ENCODE assay signal across 8 cellular contexts in genomic region chr12:30754383-30754749, GRCh38. TPM values are rescaled to one million over a fixed set of nuclear protein-coding genes. Genes with fewer than 3 reads are reported as not detected.
DNase-seq lines count a peak whose midpoint lies in the region; ATAC-seq and TF ChIP-seq lines count a peak whose summit lies in the region.

No MANE protein-coding gene starts in this region.

- H4K91ac ChIP-seq in trophoblast cell (ENCODE audit: low read depth, low read length): peak overlapping the region; percentile 4

- H3K4ac ChIP-seq in trophoblast cell (ENCODE audit: low read depth, low read length): no peak overlapping the region

- CTCF ChIA-PET in RWPE1 (lab: Yijun Ruan, JAX): interaction anchor here (0.7 to 1.5 kb wide), 3 partner anchors 26 to 53 kb away, joined by 3 to 10 read pairs (median 4); no protein-coding TSS in a partner anchor

- peak overlapping the region; percentile 43 to 90 (median 80) for H3K27ac Mint-ChIP-seq in CD14-positive monocyte

- peak overlapping the region; percentile 54 for H3K9ac ChIP-seq in trophoblast cell (ENCODE audit: low read length)

- peak overlapping the region; percentile 81 for H2AFZ ChIP-seq in trophoblast cell (ENCODE audit: insufficient read depth, low read length, poor library complexity)

- peak overlapping the region; percentile 63 for H3K23ac ChIP-seq in trophoblast cell (ENCODE audit: low read length)

- H3K9me3 Mint-ChIP-seq in CD14-positive monocyte: no peaks in the 10 kb centered on the region

- peak overlapping the region; percentile 56 for H2BK5ac ChIP-seq in trophoblast cell (ENCODE audit: low read depth, low read length, poor library complexity)

- POLR2A ChIA-PET in RWPE1 (lab: Yijun Ruan, JAX; ENCODE audit: low non-redundant PET): interaction anchor here (0.6 to 1.4 kb wide), 3 partner anchors 42 to 235 kb away, joined by 3 to 9 read pairs (median 4); no protein-coding TSS in a partner anchor

- TF ChIP-seq CTCF in CD14-positive monocyte (IDR thresholded peaks at IDR 0.05) (no peak), RWPE1 (conservative IDR thresholded peaks at IDR 0.05; ENCODE audit: low read depth) (no peak)

- peak overlapping the region; percentile 57 for H3K18ac ChIP-seq in trophoblast cell (ENCODE audit: low read length)

- H3K79me1 ChIP-seq in trophoblast cell (ENCODE audit: low read length): peaks cover 8% of the 10 kb centered on the region

- peak overlapping the region; percentile 19 for H4K12ac ChIP-seq in trophoblast cell (ENCODE audit: low read depth, low read length)

- H2BK120ac ChIP-seq in trophoblast cell (ENCODE audit: insufficient read depth, low read length, poor library complexity): peak overlapping the region; percentile 14

- H3K4me3 Mint-ChIP-seq in CD14-positive monocyte: peak overlapping the region; percentile 90 to 98

- H3K9me3 ChIP-seq in esophagus (ENCODE audit: control insufficient read depth in 2 of 2, insufficient read depth in 1 of 2, low read depth in 1 of 2, low read length in 1 of 2): no peaks in the 10 kb centered on the region
- no peaks in the 10 kb centered on the region for H3K9me3 ChIP-seq in trophoblast cell (ENCODE audit: insufficient read depth, low read depth, low read length)

- H3K27ac ChIP-seq in RWPE1: peak overlapping the region; percentile 87
- H3K27ac ChIP-seq in esophagus (ENCODE audit: low read depth in 2 of 2, low read length in 1 of 2): peak overlapping the region; percentile 88 to 90
- peak overlapping the region; percentile 75 for H3K27ac ChIP-seq in trophoblast cell (ENCODE audit: low read depth, low read length)

- H4K8ac ChIP-seq in trophoblast cell (ENCODE audit: low read depth, low read length): peak overlapping the region; percentile 59

- H3K27me3 Mint-ChIP-seq in CD14-positive monocyte (ENCODE audit: low read depth in 3 of 3): peaks cover 9 to 16% (median 15%) of the 10 kb centered on the region in 3 donors

- H3K36me3 ChIP-seq in esophagus (ENCODE audit: control insufficient read depth in 2 of 2, insufficient read depth in 2 of 2, low read length in 1 of 2) (no peaks in the 10 kb centered on the region), trophoblast cell (ENCODE audit: control insufficient read depth in 1 of 2, insufficient read depth in 2 of 2, low read length in 2 of 2) (no peaks in the 10 kb centered on the region)

- H3K36me3 Mint-ChIP-seq in CD14-positive monocyte: peaks cover 4 to 5% of the 10 kb centered on the region in 2 donors

- no peak overlapping the region for H2BK12ac ChIP-seq in trophoblast cell (ENCODE audit: low read length)

- H3K79me2 ChIP-seq in trophoblast cell (ENCODE audit: control insufficient read depth, insufficient read depth, low read length, poor library complexity): peaks cover 5% of the 10 kb centered on the region

- peak overlapping the region; percentile 46 for H3K14ac ChIP-seq in trophoblast cell (ENCODE audit: low read length)

- peak overlapping the region; percentile 20 for H2AK5ac ChIP-seq in trophoblast cell (ENCODE audit: low read length)

- H3K4me3 ChIP-seq in esophagus (ENCODE audit: low read depth in 1 of 2, low read length in 2 of 2) (peak overlapping the region; percentile 68), trophoblast cell (ENCODE audit: low read depth, low read length) (peak overlapping the region; percentile 79)

- H3K4me2 ChIP-seq in trophoblast cell (ENCODE audit: low read length): peak overlapping the region; percentile 98

- intact Hi-C loops in CD14-positive monocyte (cut with micrococcal nuclease): loop anchor here in 1 of 2 donors (10.0 kb wide), 1 partner anchor 60 kb away; the partner anchor contains the start of gene IPO8

- no peaks in the 10 kb centered on the region for H3K4me1 ChIP-seq in esophagus (ENCODE audit: control insufficient read depth in 2 of 2, insufficient read depth in 2 of 2, low read length in 1 of 2)
- peaks cover 0 to 3% of the 10 kb centered on the region in 2 experiments for H3K4me1 ChIP-seq in trophoblast cell (ENCODE audit: control insufficient read depth in 1 of 2, insufficient read depth in 2 of 2, low read length in 2 of 2)

- ATAC-seq in GM21447 (IDR thresholded peaks at IDR 0.05; ENCODE audit: unreplicated experiment) (peak; percentile 30), GM21381 (IDR thresholded peaks at IDR 0.05; ENCODE audit: unreplicated experiment) (no peak), HG03565 (IDR thresholded peaks at IDR 0.05; ENCODE audit: unreplicated experiment) (no peak)

- DNase-seq in CD14-positive monocyte (ENCODE audit: low spot score) (peak; percentile 44), RWPE1 (ENCODE audit: low spot score) (no peak), trophoblast cell (no peak), GF-D8 (lab: John Stamatoyannopoulos, UW) (no peak)

- WGBS in esophagus, 2 donors: 0% methylated on average over 39 to 40 of the region's 40 CpGs
- WGBS in trophoblast cell (ENCODE audit: extremely low coverage, insufficient coverage, insufficient read length): no CpG with 5 or more reads among the region's 40 CpGs

- H3K27me3 ChIP-seq in esophagus (ENCODE audit: control insufficient read depth in 1 of 2, insufficient read depth in 2 of 2, low read length in 2 of 2) (no peaks in the 10 kb centered on the region), trophoblast cell (ENCODE audit: insufficient read depth, low read length) (no peaks in the 10 kb centered on the region)

- peaks cover 16% of the 10 kb centered on the region for H3K4me1 Mint-ChIP-seq in CD14-positive monocyte

RNA-seq across cellular contexts. Expression of gene CAPRIN2, which starts 0.4 kb away (rescaled TPM):
- polyA plus RNA-seq in CD14-positive monocyte (1 to 10 TPM; 1.4 to 2.0 TPM), esophagus (10 to 100 TPM in 1 of 2 donors, 1 to 10 TPM in 1; 6.0 to 11.0 TPM)
- polyA plus RNA-seq in trophoblast cell (2013): 16.7 and 17.8 TPM in 2 replicates

RNA-seq across cellular contexts. Expression of gene IPO8, which starts 58.7 kb away (rescaled TPM):
- polyA plus RNA-seq in CD14-positive monocyte (10 to 100 TPM in 1 of 2 donors, 1 to 10 TPM in 1; 8.4 to 15.8 TPM), esophagus (10 to 100 TPM in 1 of 2 donors, 1 to 10 TPM in 1; 4.9 to 12.2 TPM)
- 16.2 and 16.7 TPM in 2 replicates for polyA plus RNA-seq in trophoblast cell (2013)
